24 cellular contexts compared by ENCODE assay signal in genomic region chr1:8307628-8308027, GRCh38. TPM values are rescaled to one million over a fixed set of nuclear protein-coding genes. Genes with fewer than 3 reads are reported as not detected.
DNase-seq lines count a peak whose midpoint lies in the region; ATAC-seq, FAIRE-seq and TF ChIP-seq lines count a peak whose summit lies in the region.
"Had no signal": no experiment of that assay in that cellular context is flagged by ENCODE, and none has a peak within 500 bp of the region (broad histone marks: within the 10 kb centered on the region; RNA-seq: fewer than 3 reads in every experiment).

No MANE protein-coding gene starts in this region.

- H3K23ac ChIP-seq in IMR-90 (ENCODE audit: low read depth, low read length) = no peak overlapping the region

- H2BK120ac ChIP-seq in IMR-90 (ENCODE audit: low read depth, low read length) = peak overlapping the region; percentile 45; the same call in 1 of the 2 replicates

- 76% methylated on average over 4 of the region's 4 CpGs for WGBS in A549 (ENCODE audit: missing lambda C conversion rate)
- WGBS in IMR-90 (ENCODE audit: extremely low coverage in 2 of 2, insufficient read length in 1 of 2), 2 experiments = 80% methylated on average over 2 of the region's 4 CpGs; no CpG with 5 or more reads in 1 of the 2 experiments

- dilution Hi-C loops in IMR-90 (cut with HindIII; ENCODE audit: low sequenced_read_pairs, unreplicated experiment) = loop anchor here (25.0 kb wide), 1 partner anchor 295 kb away; no protein-coding TSS in a partner anchor

- H3K79me1 ChIP-seq in IMR-90 (ENCODE audit: low read depth in 1 of 2, low read length in 2 of 2) = no peaks in the 10 kb centered on the region

- no peak overlapping the region for H2BK20ac ChIP-seq in IMR-90 (ENCODE audit: low read depth, low read length)

- TF ChIP-seq CTCF in A549 (IDR thresholded peaks at IDR 0.05) (no peak), IMR-90 (conservative IDR thresholded peaks at IDR 0.05; ENCODE audit: low read depth, low read length) (no peak), left lung (IDR thresholded peaks at IDR 0.05) (no peak), neural progenitor cell (IDR thresholded peaks at IDR 0.05) (no peak), RWPE1 (conservative IDR thresholded peaks at IDR 0.05; ENCODE audit: low read depth) (no peak)

- DNase-seq in A549 (ENCODE audit: low read depth in 1 of 2, low spot score in 1 of 2) (no peak), IMR-90 (no peak), left lung (no peak), neural progenitor cell (ENCODE audit: low spot score) (no peak), NCI-H2081 treated with DMSO at 0.1 percent for 48 hours (lab: John Stamatoyannopoulos, UW) (no peak), NCI-H2171 treated with DMSO at 0.1 percent for 48 hours (lab: John Stamatoyannopoulos, UW) (no peak), RWPE1 (ENCODE audit: low spot score) (no peak)
- DNase-seq: DMS53, GDM1, NCI-H1694, NCI-H2081, NCI-H446 treated with DMSO at 0.1 percent for 48 hours, NCI-H526 treated with DMSO at 0.1 percent for 48 hours, RPMI8226 had no signal

- no peak for ATAC-seq in A549
- no peak for ATAC-seq in IMR-90 (ENCODE audit: low read depth)
- ATAC-seq in left lung = peak; percentile 46
- no peak for ATAC-seq in HG03095 (IDR thresholded peaks at IDR 0.05; ENCODE audit: unreplicated experiment)
- ATAC-seq: SK-N-SH treated with all-trans-retinoic acid at 6 μM for 48 hours had no signal

- H3F3A ChIP-seq in neural progenitor cell (ENCODE audit: low read depth) = no peaks in the 10 kb centered on the region

- H4K91ac ChIP-seq in IMR-90 (ENCODE audit: insufficient read depth, low read depth, low read length) = no peak overlapping the region; the same call in 1 of the 2 replicates

- peaks cover 6% of the 10 kb centered on the region for H3K27me3 Mint-ChIP-seq in neural progenitor cell (ENCODE audit: insufficient read depth, low read depth)
- H3K27me3 Mint-ChIP-seq: IgD-negative memory B cell had no signal

- no peak overlapping the region for H4K8ac ChIP-seq in IMR-90 (ENCODE audit: low read depth in 2 of 2, low read length in 2 of 2)

- H3K27ac ChIP-seq in A549 = peak overlapping the region; percentile 11 to 17; a peak in 2 of 6 replicates
- H3K27ac ChIP-seq in IMR-90 (ENCODE audit: insufficient read depth, low read length) = no peak overlapping the region
- no peak overlapping the region for H3K27ac ChIP-seq in left lung
- no peak overlapping the region for H3K27ac ChIP-seq in neural progenitor cell
- no peak overlapping the region for H3K27ac ChIP-seq in RWPE1

- no peak overlapping the region for H3K4me3 Mint-ChIP-seq in neural progenitor cell
- H3K4me3 Mint-ChIP-seq: B cell, CD14-positive monocyte, IgD-negative memory B cell had no signal

- no peak overlapping the region for H3K9ac ChIP-seq in IMR-90 (ENCODE audit: low read depth, low read length)
- no peak overlapping the region for H3K9ac ChIP-seq in neural progenitor cell

- H2BK5ac ChIP-seq in IMR-90 (ENCODE audit: low read depth, low read length, poor library complexity, severe bottlenecking) = no peak overlapping the region

- in situ Hi-C loops in IMR-90 (cut with MboI; ENCODE audit: low sequenced_read_pairs) = loop anchor here (25.0 kb wide), 1 partner anchor 645 kb away; no protein-coding TSS in a partner anchor

- BruUV-seq in IMR-90 (replicated peaks; lab: Mats Ljungman, UMichigan) = no TSS peak

- H3K4me2 ChIP-seq in A549 = no peak overlapping the region
- H3K4me2 ChIP-seq in IMR-90 (ENCODE audit: low read depth, low read length) = no peak overlapping the region
- no peak overlapping the region for H3K4me2 ChIP-seq in neural progenitor cell

- peak overlapping the region; percentile 44 for H3K27ac Mint-ChIP-seq in neural progenitor cell
- H3K27ac Mint-ChIP-seq: B cell, IgD-negative memory B cell had no signal

- intact Hi-C loops in IMR-90 (cut with micrococcal nuclease) = no loop called here
- intact Hi-C loops in left lung (cut with DNase I) = no loop called here

- H3K4ac ChIP-seq in IMR-90 (ENCODE audit: low read depth, low read length) = no peak overlapping the region

- TF ChIP-seq RAD21 in A549 (conservative IDR thresholded peaks at IDR 0.05 in 1 of 2, IDR thresholded peaks at IDR 0.05 in 1 of 2) = no peak
- TF ChIP-seq RAD21 in IMR-90 (IDR thresholded peaks at IDR 0.05; ENCODE audit: low read length) = no peak

- H4K5ac ChIP-seq in IMR-90 (ENCODE audit: low read depth, low read length) = no peak overlapping the region

- TF ChIP-seq POLR2A in A549 (IDR thresholded peaks at IDR 0.05; ENCODE audit: low read length) = no peak
- no peak for TF ChIP-seq POLR2A in IMR-90 (IDR thresholded peaks at IDR 0.05; ENCODE audit: low read depth, low read length)

- no peak overlapping the region for H3K4me3 ChIP-seq in A549
- H3K4me3 ChIP-seq in IMR-90 (ENCODE audit: insufficient read depth, low read depth, low read length) = no peak overlapping the region
- H3K4me3 ChIP-seq in left lung = no peak overlapping the region
- H3K4me3 ChIP-seq in neural progenitor cell = no peak overlapping the region

- FAIRE-seq in A549 (lab: Jason Lieb, UNC) = no peak
- FAIRE-seq: D721Med, GM18507, GM19239, H54 had no signal

- H3K56ac ChIP-seq in IMR-90 (ENCODE audit: extremely low read depth, insufficient read depth, low read length) = no peak overlapping the region

- peaks cover 14% of the 10 kb centered on the region for H3K4me1 Mint-ChIP-seq in neural progenitor cell
- H3K4me1 Mint-ChIP-seq: B cell, CD14-positive monocyte, IgD-negative memory B cell had no signal

- H3K9me3 Mint-ChIP-seq in neural progenitor cell = peaks cover 9% of the 10 kb centered on the region

- no peaks in the 10 kb centered on the region for H3K79me2 ChIP-seq in neural progenitor cell (ENCODE audit: low read depth)

- CTCF ChIA-PET in A549 (lab: Yijun Ruan, JAX) = interaction anchor here (2.6 kb wide), 1 partner anchor 332 kb away, joined by 10 read pairs; no protein-coding TSS in a partner anchor
- CTCF ChIA-PET in IMR-90 (lab: Yijun Ruan, JAX) = interaction anchor here (1.2 kb wide), 1 partner anchor 8 kb away, joined by 6 read pairs; no protein-coding TSS in a partner anchor
- CTCF ChIA-PET in RWPE1 (lab: Yijun Ruan, JAX) = interaction anchor here (1.6 kb wide), 1 partner anchor 332 kb away, joined by 6 read pairs; no protein-coding TSS in a partner anchor

- H3K4me1 ChIP-seq in A549 (no peaks in the 10 kb centered on the region), IMR-90 (ENCODE audit: control insufficient read depth, insufficient read depth, low read length) (peaks cover 2% of the 10 kb centered on the region; the same call in 1 of the 2 replicates), left lung (no peaks in the 10 kb centered on the region), neural progenitor cell (peaks cover 4% of the 10 kb centered on the region)

- H2AFZ ChIP-seq in IMR-90 (replicated peaks; ENCODE audit: low read length, poor library complexity) (no peak overlapping the region), neural progenitor cell (replicated peaks) (no peak overlapping the region)

- POLR2A ChIA-PET in A549 (lab: Yijun Ruan, JAX) (no interaction called here), IMR-90 (lab: Charles Lee; ENCODE audit: unreplicated experiment) (no interaction called here), RWPE1 (lab: Yijun Ruan, JAX; ENCODE audit: low non-redundant PET) (no interaction called here)

- no peaks in the 10 kb centered on the region for H3K27me3 ChIP-seq in IMR-90 (ENCODE audit: control insufficient read depth, insufficient read depth, low read length)
- no peaks in the 10 kb centered on the region for H3K27me3 ChIP-seq in left lung
- no peaks in the 10 kb centered on the region for H3K27me3 ChIP-seq in neural progenitor cell

- no peak overlapping the region for H3K18ac ChIP-seq in IMR-90 (ENCODE audit: low read depth, low read length)

- H3K14ac ChIP-seq in IMR-90 (replicated peaks; ENCODE audit: low read depth, low read length) = no peak overlapping the region

- H2AK5ac ChIP-seq in IMR-90 (ENCODE audit: low read depth, low read length) = no peak overlapping the region

- H2AK9ac ChIP-seq in IMR-90 (replicated peaks; ENCODE audit: low read depth, low read length, poor library complexity) = no peak overlapping the region

- no peaks in the 10 kb centered on the region for H3K9me1 ChIP-seq in IMR-90 (ENCODE audit: insufficient read depth, low read length)

- H3K36me3 Mint-ChIP-seq in neural progenitor cell = no peaks in the 10 kb centered on the region
- H3K36me3 Mint-ChIP-seq: CD14-positive monocyte had no signal

- no peak overlapping the region; the same call in 1 of the 3 replicates for H2BK15ac ChIP-seq in IMR-90 (ENCODE audit: low read depth, low read length)

- H4K20me1 ChIP-seq in IMR-90 (ENCODE audit: insufficient read depth, low read length) (no peaks in the 10 kb centered on the region), neural progenitor cell (ENCODE audit: low read depth) (no peaks in the 10 kb centered on the region)

- no peaks in the 10 kb centered on the region for H3K36me3 ChIP-seq in IMR-90 (ENCODE audit: control insufficient read depth, insufficient read depth, low read length)
- no peaks in the 10 kb centered on the region for H3K36me3 ChIP-seq in left lung
- no peaks in the 10 kb centered on the region for H3K36me3 ChIP-seq in neural progenitor cell

- no peak for TF ChIP-seq EP300 in A549 (IDR thresholded peaks at IDR 0.05)

- peaks cover 4% of the 10 kb centered on the region; the same call in 1 of the 3 replicates for H3K9me3 ChIP-seq in A549
- H3K9me3 ChIP-seq in IMR-90 (ENCODE audit: control insufficient read depth, insufficient read depth, low read length) = peaks cover 2% of the 10 kb centered on the region; the same call in 1 of the 2 replicates
- H3K9me3 ChIP-seq in left lung = peaks cover 0 to 6% of the 10 kb centered on the region in 2 donors
- H3K9me3 ChIP-seq in neural progenitor cell (ENCODE audit: low read depth) = no peaks in the 10 kb centered on the region

TF ChIP-seq in A549, 52 proteins besides CTCF, POLR2A, EP300 and RAD21 (continues in another document):
- TF ChIP-seq KDM5A (IDR thresholded peaks at IDR 0.05) = no peak
- TF ChIP-seq PHF8 (IDR thresholded peaks at IDR 0.05; ENCODE audit: borderline replicate concordance, low read depth) = no peak
- TF ChIP-seq JUNB (IDR thresholded peaks at IDR 0.05) = no peak

TF ChIP-seq in IMR-90, 13 proteins besides CTCF, POLR2A, EP300 and RAD21 (continues in another document):
- no peak for TF ChIP-seq FOS (IDR thresholded peaks at IDR 0.05; ENCODE audit: low read depth, low read length)

RNA-seq across cellular contexts. Expression of gene SLC45A1, which starts 10.3 kb away (rescaled TPM):
- polyA plus RNA-seq in A549 (2011; rRNA removed) = 1.6 TPM in 2 replicates
- 1.8 and 3.1 TPM in 2 replicates for polyA plus RNA-seq in A549 (2012; cell fraction: cytosol; rRNA removed)
- 3.1 and 4.5 TPM in 2 replicates for polyA plus RNA-seq in A549 (2012; cell fraction: nucleus; rRNA removed)
- polyA plus RNA-seq in A549 (2017; fragmentation: RNase III; extraction: RNeasy Plus Mini Kit Qiagen cat#74134 plus additional on column Dnase treatment) = 1.7 to 2.2 TPM (median 1.8 TPM) in 3 replicates
- polyA minus RNA-seq in A549 (2011; rRNA and poly(A)+ RNA removed) = 2.0 and 2.4 TPM in 2 replicates
- 0.72 and 0.83 TPM in 2 replicates for total RNA-seq in IMR-90 (2012; rRNA removed)
- 3.1 and 3.9 TPM in 2 replicates for polyA plus RNA-seq in IMR-90 (2012; rRNA removed)
- 3.4 and 7.6 TPM in 2 replicates for polyA plus RNA-seq in IMR-90 (2012; cell fraction: cytosol; rRNA removed)
- polyA plus RNA-seq in IMR-90 (2012; cell fraction: nucleus; rRNA removed; ENCODE audit: low replicate concordance) = 2.9 and 7.4 TPM in 2 replicates
- total RNA-seq in left lung = 1 to 10 TPM; 1.4 TPM
- 1.1 and 3.3 TPM in 2 replicates for total RNA-seq in neural progenitor cell (ENCODE audit: low replicate concordance)
- total RNA-seq: HT1080 had no signal
- polyA plus RNA-seq: CD14-positive monocyte had no signal

Comparison
In these comparisons a context has a peak if more than half of its experiments do, and no peak if none do; other contexts are left out.
1. H3K27ac ChIP-seq: peak in A549 (2 of 2); none in IMR-90 (single experiment), left lung (0 of 2), neural progenitor cell (single experiment) and RWPE1 (single experiment).